9 cellular contexts compared by ENCODE assay signal in the genomic region with DNA sequence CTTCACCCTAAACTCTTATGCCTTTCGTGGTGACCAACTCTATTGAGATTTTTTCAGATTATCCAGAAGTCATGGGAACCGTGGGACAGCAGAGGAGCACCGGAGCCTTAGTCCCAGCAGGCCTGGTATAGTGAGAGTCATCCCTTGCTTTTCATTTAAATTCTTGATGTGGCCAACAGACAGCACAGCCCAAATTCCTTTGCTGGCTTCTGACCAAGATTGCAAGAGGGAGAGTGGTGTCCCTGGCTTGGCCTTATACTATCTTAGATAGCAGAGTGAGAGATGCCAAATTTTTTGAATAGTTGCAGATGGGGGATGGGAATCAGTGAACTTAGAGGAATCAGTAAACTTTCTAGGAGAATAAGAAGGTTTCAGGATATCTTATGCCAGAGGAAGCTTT. TPM values are rescaled to one million over a fixed set of nuclear protein-coding genes. Genes with fewer than 3 reads are reported as not detected.
DNase-seq lines count a peak whose midpoint lies in the region; FAIRE-seq and TF ChIP-seq lines count a peak whose summit lies in the region.
"Had no signal": no experiment of that assay in that cellular context is flagged by ENCODE, and none has a peak within 500 bp of the region (broad histone marks: within the 10 kb centered on the region; RNA-seq: fewer than 3 reads in every experiment).

No MANE protein-coding gene starts in this region.

- no peaks in the 10 kb centered on the region for H3K79me1 ChIP-seq in H1 (ENCODE audit: low read depth, low read length)
- peaks cover 7% of the 10 kb centered on the region for H3K79me1 ChIP-seq in mesenchymal stem cell (replicated peaks; ENCODE audit: low read length, poor library complexity, severe bottlenecking)

- H2BK15ac ChIP-seq in H1 (ENCODE audit: low read length) = no peak overlapping the region
- H2BK15ac ChIP-seq in mesenchymal stem cell (ENCODE audit: low read depth, poor library complexity, severe bottlenecking) = no peak overlapping the region

- in situ Hi-C loops in ACHN (cut with HindIII; ENCODE audit: low pct_ligation_motif_present, low pct_unique_long_range_greater_than_20kb, low sequenced_read_pairs) = no loop called here

- no peak for TF ChIP-seq POLR2A in H1 (IDR thresholded peaks at IDR 0.05; ENCODE audit: control extremely low read depth in 1 of 2, low read depth in 2 of 2, low read length in 2 of 2)

- H3K4ac ChIP-seq in H1 (replicated peaks; ENCODE audit: insufficient read length, low read depth, low read length) (no peak overlapping the region), mesenchymal stem cell (ENCODE audit: low read depth in 1 of 2, low read length in 2 of 2) (no peak overlapping the region)

- H3K18ac ChIP-seq in H1 (ENCODE audit: extremely low read depth, low read length) (0 out of 2 replicates have a peak overlapping the region, but pooled peaks have one; percentile 9), mesenchymal stem cell (ENCODE audit: low read depth in 1 of 2, low read length in 2 of 2) (no peak overlapping the region)

- H3K27ac ChIP-seq in H1 (ENCODE audit: low read depth, low read length) (no peak overlapping the region), mesenchymal stem cell (ENCODE audit: low read length, poor library complexity, severe bottlenecking) (peak overlapping the region; percentile 82)

- POLR2A ChIA-PET in H1 (lab: Charles Lee; ENCODE audit: partially characterized antibody) = no interaction called here

- no peaks in the 10 kb centered on the region for H3K36me3 ChIP-seq in H1 (ENCODE audit: control insufficient read depth in 2 of 4, insufficient read depth in 4 of 4, low read length in 3 of 4)
- no peaks in the 10 kb centered on the region for H3K36me3 ChIP-seq in mesenchymal stem cell (ENCODE audit: control insufficient read depth in 1 of 2, insufficient read depth in 2 of 2, low read depth in 1 of 2, low read length in 2 of 2)

- no peak for TF ChIP-seq RAD21 in H1 (IDR thresholded peaks at IDR 0.05 in 1 of 2, conservative IDR thresholded peaks at IDR 0.05 in 1 of 2; ENCODE audit: low read depth in 2 of 2, low read length in 2 of 2)

- peak; percentile 92 for DNase-seq in ACHN
- peak; percentile 96 for DNase-seq in M059J (ENCODE audit: low read depth)
- no peak for DNase-seq in H1 (ENCODE audit: low read depth in 1 of 2, low spot score in 2 of 2)
- DNase-seq in mesenchymal stem cell = peak; percentile 42
- DNase-seq in stimulated activated CD4-positive, alpha-beta T cell treated with anti-CD3 and anti-CD28 coated beads, Interleukin-2, amount 100 ng/mL, for 24 hours = no peak
- DNase-seq in stimulated activated CD4-positive, alpha-beta T cell treated with anti-CD3 and anti-CD28 coated beads, Interleukin-1b, Interleukin-23, amount 100 ng/mL, for 48 hours = no peak
- no peak for DNase-seq in NCI-H345 treated with DMSO at 0.1 percent for 48 hours (lab: John Stamatoyannopoulos, UW; ENCODE audit: unreplicated experiment)
- no peak for DNase-seq in NCI-H1092 (lab: John Stamatoyannopoulos, UW)
- DNase-seq: CD8-positive, alpha-beta T cell had no signal

- WGBS in H1 (ENCODE audit: extremely low coverage in 1 of 2, insufficient coverage in 1 of 2, insufficient read length in 1 of 2, insufficient replicate concordance in 2 of 2, low coverage in 1 of 2, low lambda C conversion rate in 2 of 2, missing lambda C conversion rate in 1 of 2), 2 experiments = 82% methylated on average over 3 of the region's 3 CpGs; no CpG with 5 or more reads in 1 of the 2 experiments
- WGBS in mesenchymal stem cell = 49% methylated on average over 3 of the region's 3 CpGs

- H3K4me2 ChIP-seq in H1 (ENCODE audit: insufficient read depth in 1 of 2, low read depth in 2 of 2, low read length in 2 of 2) = no peak overlapping the region
- H3K4me2 ChIP-seq in mesenchymal stem cell (ENCODE audit: low read length, poor library complexity, severe bottlenecking) = no peak overlapping the region

- H3K4me3 ChIP-seq in H1 (ENCODE audit: extremely low read depth in 1 of 4, insufficient read depth in 2 of 4, low read depth in 3 of 4, low read length in 4 of 4) (no peak overlapping the region), mesenchymal stem cell (ENCODE audit: insufficient read depth in 1 of 2, low read depth in 1 of 2, low read length in 2 of 2) (no peak overlapping the region)

- H3K23ac ChIP-seq in H1 (ENCODE audit: insufficient read length) (no peak overlapping the region), mesenchymal stem cell (ENCODE audit: low read length in 2 of 2) (no peak overlapping the region)

- no peak overlapping the region for H2AK5ac ChIP-seq in H1 (ENCODE audit: low read depth, low read length)
- H2AK5ac ChIP-seq in mesenchymal stem cell (ENCODE audit: low read length, severe bottlenecking) = no peak overlapping the region

- no peak overlapping the region for H3K56ac ChIP-seq in H1 (replicated peaks; ENCODE audit: insufficient read length, low read depth, low read length)

- H3K27me3 ChIP-seq in H1 (replicated peaks in 1 of 4; ENCODE audit: control insufficient read depth in 3 of 4, extremely low read depth in 1 of 4, insufficient read depth in 3 of 4, low read length in 3 of 4) (no peaks in the 10 kb centered on the region), mesenchymal stem cell (ENCODE audit: control insufficient read depth in 1 of 2, insufficient read depth in 1 of 2, low read length in 2 of 2) (no peaks in the 10 kb centered on the region)

- no peak overlapping the region for H4K5ac ChIP-seq in H1 (ENCODE audit: insufficient read length, low read depth, low read length)

- H4K91ac ChIP-seq in H1 (replicated peaks; ENCODE audit: insufficient read length, low read length) = no peak overlapping the region
- no peak overlapping the region for H4K91ac ChIP-seq in mesenchymal stem cell (ENCODE audit: low read length)

- no peak overlapping the region for H3K9ac ChIP-seq in H1 (replicated peaks in 1 of 4; ENCODE audit: extremely low read depth in 1 of 4, low read depth in 3 of 4, low read length in 3 of 4)
- H3K9ac ChIP-seq in mesenchymal stem cell (ENCODE audit: low read length) = no peak overlapping the region

- no peaks in the 10 kb centered on the region for H3K4me1 ChIP-seq in H1 (replicated peaks in 1 of 4; ENCODE audit: control insufficient read depth in 3 of 4, insufficient read depth in 4 of 4, low read length in 3 of 4)
- peaks cover 6% of the 10 kb centered on the region for H3K4me1 ChIP-seq in mesenchymal stem cell (ENCODE audit: control insufficient read depth, insufficient read depth, low read depth, low read length)

- no peak for FAIRE-seq in H1 (lab: Jason Lieb, UNC)

- TF ChIP-seq CTCF in H1 (IDR thresholded peaks at IDR 0.05; ENCODE audit: control extremely low read depth in 1 of 3, insufficient read depth in 1 of 3, low read depth in 1 of 3, low read length in 3 of 3) = no peak

- H3K14ac ChIP-seq in H1 (ENCODE audit: insufficient read length) (no peak overlapping the region), mesenchymal stem cell (ENCODE audit: low read length in 2 of 2) (no peak overlapping the region)

- CTCF ChIA-PET in H1 (lab: Charles Lee; ENCODE audit: partially characterized antibody) = interaction anchor here (0.6 kb wide), 1 partner anchor 248 kb away, joined by 3 read pairs; no protein-coding TSS in a partner anchor

- H2BK12ac ChIP-seq in H1 (ENCODE audit: low read depth, low read length) (no peak overlapping the region), mesenchymal stem cell (ENCODE audit: low read length in 2 of 2) (no peak overlapping the region)

- H2BK120ac ChIP-seq in H1 (replicated peaks; ENCODE audit: low read depth, low read length) (no peak overlapping the region), mesenchymal stem cell (ENCODE audit: low read depth, low read length) (no peak overlapping the region)

- H4K8ac ChIP-seq in H1 (ENCODE audit: extremely low read depth, insufficient read depth, low read length) (no peak overlapping the region), mesenchymal stem cell (ENCODE audit: low read length) (no peak overlapping the region)

- H4K20me1 ChIP-seq in H1 (replicated peaks in 1 of 2; ENCODE audit: control insufficient read depth in 1 of 2, insufficient read depth in 2 of 2, low read length in 2 of 2) = no peaks in the 10 kb centered on the region

- H3K9me3 ChIP-seq in H1 (ENCODE audit: insufficient read depth in 2 of 2, low read depth in 1 of 2, low read length in 1 of 2) (no peaks in the 10 kb centered on the region), mesenchymal stem cell (ENCODE audit: control insufficient read depth, low read length) (no peaks in the 10 kb centered on the region)

- no peaks in the 10 kb centered on the region for H3K23me2 ChIP-seq in H1 (ENCODE audit: low read depth, low read length)

- no peak overlapping the region for H2AFZ ChIP-seq in H1 (ENCODE audit: low read length)
- no peak overlapping the region for H2AFZ ChIP-seq in mesenchymal stem cell (ENCODE audit: low read depth, low read length)

- H2BK20ac ChIP-seq in H1 (ENCODE audit: low read length) = no peak overlapping the region

- H3K79me2 ChIP-seq in H1 (ENCODE audit: control insufficient read depth in 1 of 2, insufficient read depth in 2 of 2, low read length in 2 of 2) = no peaks in the 10 kb centered on the region

- TF ChIP-seq EP300 in H1 (IDR thresholded peaks at IDR 0.05; ENCODE audit: borderline replicate concordance in 1 of 2, low read depth in 2 of 2, low read length in 2 of 2) = no peak

- no peak overlapping the region for H2BK5ac ChIP-seq in H1 (ENCODE audit: low read depth, low read length)
- H2BK5ac ChIP-seq in mesenchymal stem cell (ENCODE audit: low read depth, low read length, poor library complexity, severe bottlenecking) = no peak overlapping the region

TF ChIP-seq in H1, 55 proteins besides CTCF, POLR2A, EP300 and RAD21:
- TF ChIP-seq TEAD4 (IDR thresholded peaks at IDR 0.05; ENCODE audit: low read depth, low read length) (peak; percentile 78; the same call in 1 of the 2 replicates), CBX8 (IDR thresholded peaks at IDR 0.05; ENCODE audit: borderline replicate concordance, low read depth, low read length) (no peak), TBP (IDR thresholded peaks at IDR 0.05; ENCODE audit: low read depth, low read length) (no peak)
TF ChIP-seq in H1: peak in this region for 1.

RNA-seq across cellular contexts. Expression of gene STX11, which starts 7.8 kb away (rescaled TPM):
- total RNA-seq in M059J (2014; rRNA removed; shearing (Covaris generic)) = 0.67 and 0.71 TPM in 2 replicates
- 0.21 and 0.34 TPM in 2 replicates for total RNA-seq in H1 (2021; fragmentation: NEBNext Ultra II Directional; extraction: Animal tissue kit (Norgen Biotek cat#: 25700))
- polyA plus RNA-seq in H1 (2011; rRNA removed) = 0.15 and 0.20 TPM in 2 replicates
- 0.19 TPM for polyA plus RNA-seq in H1 (2011; cell fraction: cytosol; rRNA removed)
- polyA plus RNA-seq in H1 (2011; cell fraction: nucleus; rRNA removed) = 0.23 TPM
- 0.08 to 0.24 TPM (median 0.09 TPM) in 3 of 4 replicates, not detected in the other for polyA plus RNA-seq in H1 (2012, experiment 1 of 2)
- polyA plus RNA-seq in H1 (2012, experiment 2 of 2) = not detected
- polyA plus RNA-seq in H1 (2013, experiment 1 of 2) = 0.10 TPM
- 0.07 TPM for polyA plus RNA-seq in H1 (2013, experiment 2 of 2)
- 0.27 TPM in 1 of 2 replicates, not detected in the other for polyA minus RNA-seq in H1 (2011; rRNA and poly(A)+ RNA removed)
- not detected for polyA minus RNA-seq in H1 (2011; cell fraction: cytosol; rRNA and poly(A)+ RNA removed)
- not detected for polyA minus RNA-seq in H1 (2011; cell fraction: nucleus; rRNA and poly(A)+ RNA removed)
- polyA plus RNA-seq in mesenchymal stem cell (2013, experiment 1 of 2) = 0.47 TPM
- 0.60 TPM for polyA plus RNA-seq in mesenchymal stem cell (2013, experiment 2 of 2)

Comparison
In these comparisons a context has a peak if more than half of its experiments do, and no peak if none do; other contexts are left out.
1. DNase-seq: peak in ACHN (single experiment), M059J (single experiment) and mesenchymal stem cell (single experiment); none in H1 (0 of 2), stimulated activated CD4-positive, alpha-beta T cell treated with anti-CD3 and anti-CD28 coated beads, Interleukin-2, amount 100 ng/mL, for 24 hours (0 of 2), stimulated activated CD4-positive, alpha-beta T cell treated with anti-CD3 and anti-CD28 coated beads, Interleukin-1b, Interleukin-23, amount 100 ng/mL, for 48 hours (single experiment), NCI-H345 treated with DMSO at 0.1 percent for 48 hours (single experiment) and NCI-H1092 (single experiment).